19 cellular contexts compared by ENCODE assay signal in genomic region chr6:89963391-89963790, GRCh38.
DNase-seq lines count a peak whose midpoint lies in the region; ATAC-seq and TF ChIP-seq lines count a peak whose summit lies in the region.
"Had no signal": no experiment of that assay in that cellular context is flagged by ENCODE, and none has a peak within 500 bp of the region (broad histone marks: within the 10 kb centered on the region; RNA-seq: fewer than 3 reads in every experiment).

No MANE protein-coding gene starts in this region.

- no peak for TF ChIP-seq CTCF in mammary epithelial cell (conservative IDR thresholded peaks at IDR 0.05 in 1 of 2, IDR thresholded peaks at IDR 0.05 in 1 of 2; ENCODE audit: extremely low read depth in 1 of 2, insufficient read depth in 1 of 2, low read depth in 1 of 2, low read length in 2 of 2)

- no peak overlapping the region for H3K9ac ChIP-seq in mammary epithelial cell (ENCODE audit: insufficient read depth, low read length)

- peak overlapping the region; percentile 27 for H3K27ac Mint-ChIP-seq in activated CD4-positive, alpha-beta T cell treated with anti-CD3 and anti-CD28 coated beads for 36 hours
- peak overlapping the region in 8 of 10 donors; percentile 23 to 90 (median 54) for H3K27ac Mint-ChIP-seq in naive thymus-derived CD8-positive, alpha-beta T cell
- H3K27ac Mint-ChIP-seq: CD8-positive, alpha-beta T cell had no signal

- DNase-seq in activated CD4-positive, alpha-beta T cell treated with anti-CD3 and anti-CD28 coated beads for 36 hours, result no peak
- no peak for DNase-seq in activated CD4-positive, alpha-beta T cell treated with anti-CD3 and anti-CD28 coated beads for 48 hours
- DNase-seq in MV-4-11 (lab: John Stamatoyannopoulos, UW) (peak; percentile 4), mammary epithelial cell (peak; percentile 16), AG20443 (ENCODE audit: low spot score) (no peak), T1000 (lab: John Stamatoyannopoulos, UW) (no peak)
- no peak for DNase-seq in naive thymus-derived CD8-positive, alpha-beta T cell
- DNase-seq: CD8-positive, alpha-beta T cell; DMS79; NCI-H1092; NCI-H146; NCI-H2081; NCI-H524 treated with DMSO at 0.1 percent for 48 hours had no signal

- no peaks in the 10 kb centered on the region for H3K27me3 Mint-ChIP-seq in activated CD4-positive, alpha-beta T cell treated with anti-CD3 and anti-CD28 coated beads for 36 hours
- no peaks in the 10 kb centered on the region for H3K27me3 Mint-ChIP-seq in naive thymus-derived CD8-positive, alpha-beta T cell

- 69% methylated on average over 3 of the region's 3 CpGs for WGBS in mammary epithelial cell (ENCODE audit: low coverage, missing lambda C conversion rate)

- POLR2A ChIA-PET in activated CD4-positive, alpha-beta T cell treated with anti-CD3 and anti-CD28 coated beads for 36 hours (lab: Charles Lee), result no interaction called here
- POLR2A ChIA-PET in naive thymus-derived CD8-positive, alpha-beta T cell (lab: Charles Lee), result no interaction called here

- H3K79me2 ChIP-seq in mammary epithelial cell (ENCODE audit: insufficient read depth, low read length), result no peaks in the 10 kb centered on the region

- H3K27me3 ChIP-seq in mammary epithelial cell (ENCODE audit: insufficient read depth, low read length), result no peaks in the 10 kb centered on the region

- in situ Hi-C loops in mammary epithelial cell (cut with MboI; ENCODE audit: low sequenced_read_pairs in 2 of 2), result no loop called here

- H3K4me3 ChIP-seq in mammary epithelial cell (replicated peaks in 1 of 3; ENCODE audit: insufficient read depth in 1 of 3, low read depth in 2 of 3, low read length in 3 of 3), result no peak overlapping the region

- H3K36me3 ChIP-seq in mammary epithelial cell (ENCODE audit: insufficient read depth, low read length), result no peaks in the 10 kb centered on the region

- H3K9me3 Mint-ChIP-seq in activated CD4-positive, alpha-beta T cell treated with anti-CD3 and anti-CD28 coated beads for 36 hours (ENCODE audit: low read depth), result no peaks in the 10 kb centered on the region
- H3K9me3 Mint-ChIP-seq in naive thymus-derived CD8-positive, alpha-beta T cell, result no peaks in the 10 kb centered on the region
- H3K9me3 Mint-ChIP-seq: CD8-positive, alpha-beta T cell had no signal

- H3K36me3 Mint-ChIP-seq in activated CD4-positive, alpha-beta T cell treated with anti-CD3 and anti-CD28 coated beads for 36 hours (ENCODE audit: low read depth), result peaks cover 78% of the 10 kb centered on the region
- peaks cover 6 to 75% (median 8%) of the 10 kb centered on the region in 3 donors for H3K36me3 Mint-ChIP-seq in naive thymus-derived CD8-positive, alpha-beta T cell

- no peaks in the 10 kb centered on the region for H3K4me1 ChIP-seq in mammary epithelial cell (ENCODE audit: insufficient read depth, low read length)

- intact Hi-C loops in activated CD4-positive, alpha-beta T cell treated with anti-CD3 and anti-CD28 coated beads for 36 hours (cut with DNase I, micrococcal nuclease), result no loop called here
- intact Hi-C loops in mammary epithelial cell (cut with micrococcal nuclease), result no loop called here

- H3K27ac ChIP-seq in mammary epithelial cell (ENCODE audit: insufficient read depth, low read depth, low read length), result no peak overlapping the region
- H3K27ac ChIP-seq: 22Rv1, HL-60 had no signal

- dilution Hi-C loops in mammary epithelial cell (cut with HindIII; ENCODE audit: low sequenced_read_pairs), result loop anchor here (25.0 kb wide), 1 partner anchor 324 kb away; the partner anchor contains the start of gene BACH2

- H3K9me3 ChIP-seq in mammary epithelial cell (replicated peaks; ENCODE audit: insufficient read depth, low read length), result no peaks in the 10 kb centered on the region

- ATAC-seq in activated CD4-positive, alpha-beta T cell treated with anti-CD3 and anti-CD28 coated beads for 36 hours, result no peak
- ATAC-seq in naive thymus-derived CD8-positive, alpha-beta T cell, result no peak
- ATAC-seq in GM21515 (IDR thresholded peaks at IDR 0.05; ENCODE audit: unreplicated experiment), result no peak
- ATAC-seq: CD8-positive, alpha-beta T cell; HCT116; Panc1; Right ventricle myocardium inferior had no signal

- no peak overlapping the region for H2AFZ ChIP-seq in mammary epithelial cell (ENCODE audit: low read depth, low read length)

- peaks cover 99% of the 10 kb centered on the region for H3K4me1 Mint-ChIP-seq in activated CD4-positive, alpha-beta T cell treated with anti-CD3 and anti-CD28 coated beads for 36 hours
- peaks cover 46 to 86% (median 62%) of the 10 kb centered on the region in 4 donors for H3K4me1 Mint-ChIP-seq in naive thymus-derived CD8-positive, alpha-beta T cell

- no peaks in the 10 kb centered on the region for H4K20me1 ChIP-seq in mammary epithelial cell (ENCODE audit: insufficient read depth, low read length)

- H3K4me2 ChIP-seq in mammary epithelial cell (ENCODE audit: insufficient read depth, low read depth, low read length), result no peak overlapping the region

- H3K4me3 Mint-ChIP-seq in activated CD4-positive, alpha-beta T cell treated with anti-CD3 and anti-CD28 coated beads for 36 hours, result no peak overlapping the region
- no peak overlapping the region for H3K4me3 Mint-ChIP-seq in naive thymus-derived CD8-positive, alpha-beta T cell
- H3K4me3 Mint-ChIP-seq: CD8-positive, alpha-beta T cell had no signal

- BruUV-seq in mammary epithelial cell (replicated peaks; lab: Mats Ljungman, UMichigan), result no TSS peak

- CTCF ChIA-PET in activated CD4-positive, alpha-beta T cell treated with anti-CD3 and anti-CD28 coated beads for 36 hours (lab: Charles Lee), result no interaction called here
- CTCF ChIA-PET in mammary epithelial cell (lab: Charles Lee; ENCODE audit: low non-redundant PET), result no interaction called here

Comparison
In these comparisons a context has a peak if more than half of its experiments do, and no peak if none do; other contexts are left out.
1. DNase-seq: peak in MV-4-11 (single experiment) and mammary epithelial cell (single experiment); none in activated CD4-positive, alpha-beta T cell treated with anti-CD3 and anti-CD28 coated beads for 36 hours (single experiment), activated CD4-positive, alpha-beta T cell treated with anti-CD3 and anti-CD28 coated beads for 48 hours (single experiment), naive thymus-derived CD8-positive, alpha-beta T cell (0 of 10), AG20443 (single experiment) and T1000 (single experiment).